ENCODE assay signal across 8 cellular contexts in genomic region chr9:122350577-122351355, GRCh38. TPM values are rescaled to one million over a fixed set of nuclear protein-coding genes. Genes with fewer than 3 reads are reported as not detected.
A peak's percentile ranks its signal among the peaks of the same experiment; 100 is the strongest.
DNase-seq lines count a peak whose midpoint lies in the region; ATAC-seq and TF ChIP-seq lines count a peak whose summit lies in the region.

No MANE protein-coding gene starts in this region.

- H3K27me3 Mint-ChIP-seq in memory B cell, result peaks cover 17% of the 10 kb centered on the region

- H3K9me3 Mint-ChIP-seq in memory B cell, result peaks cover 3% of the 10 kb centered on the region

- peak; percentile 97 for TF ChIP-seq CTCF in AG09309 (IDR thresholded peaks at IDR 0.05; ENCODE audit: control insufficient read depth, insufficient read depth, low read depth, low read length, missing control alignments)

- no peak overlapping the region for H3K4me3 ChIP-seq in AG09309 (ENCODE audit: control insufficient read depth, low read depth, low read length)

- H3K36me3 Mint-ChIP-seq in memory B cell, result peaks cover 2% of the 10 kb centered on the region

- H3K4me1 Mint-ChIP-seq in memory B cell, result peaks cover 4% of the 10 kb centered on the region

- H3K27ac Mint-ChIP-seq in memory B cell, result no peak overlapping the region

- peak; percentile 73 for ATAC-seq in GM18873 (IDR thresholded peaks at IDR 0.05; ENCODE audit: low FRiP score, unreplicated experiment)
- ATAC-seq in HG03354 (IDR thresholded peaks at IDR 0.05; ENCODE audit: poor library complexity, severe bottlenecking, unreplicated experiment), result peak; percentile 88
- ATAC-seq in memory B cell (ENCODE audit: low read depth), result peak; percentile 83

- no peak overlapping the region for H3K4me3 Mint-ChIP-seq in memory B cell

- peak; percentile 16 for DNase-seq in AG09309 (ENCODE audit: low read depth)
- peak; percentile 10 for DNase-seq in NCI-H748 treated with DMSO at 0.1 percent for 48 hours (lab: John Stamatoyannopoulos, UW)
- peak; percentile 79 to 83 for DNase-seq in activated CD4-positive, alpha-beta T cell treated with anti-CD3 and anti-CD28 coated beads, Interleukin-2, amount 50 U/mL, for 48 hours
- DNase-seq in dermis microvascular lymphatic vessel endothelial cell (ENCODE audit: low read depth in 2 of 2), result peak; percentile 49 to 77
- peak; percentile 78 to 80 for DNase-seq in memory B cell (ENCODE audit: low spot score in 2 of 2)
- peak; percentile 44 to 49 for DNase-seq in stimulated activated CD8-positive, alpha-beta memory T cell treated with anti-CD3 and anti-CD28 coated beads, Interleukin-15, amount 100 ng/mL, for 4 hours (ENCODE audit: low read depth in 2 of 2)

RNA-seq across cellular contexts. Expression of gene PTGS1, which starts 20.1 kb away (rescaled TPM):
- 1.0 and 1.8 TPM in 2 replicates for total RNA-seq in dermis microvascular lymphatic vessel endothelial cell

Comparison
In these comparisons a context has a peak if more than half of its experiments do, and no peak if none do; other contexts are left out.
1. DNase-seq: peak in every context shown above with its lines; median percentile 81 in activated CD4-positive, alpha-beta T cell treated with anti-CD3 and anti-CD28 coated beads, Interleukin-2, amount 50 U/mL, for 48 hours; 79 in memory B cell; 63 in dermis microvascular lymphatic vessel endothelial cell; 46 in stimulated activated CD8-positive, alpha-beta memory T cell treated with anti-CD3 and anti-CD28 coated beads, Interleukin-15, amount 100 ng/mL, for 4 hours; 16 in AG09309; 10 in NCI-H748 treated with DMSO at 0.1 percent for 48 hours.